In genomic region chr13:26861951-26862350, GRCh38 we compare ENCODE assay signal across 23 cellular contexts.
"Had no signal": no experiment of that assay in that cellular context is flagged by ENCODE, and none has a peak within 500 bp of the region (broad histone marks: within the 10 kb centered on the region; RNA-seq: fewer than 3 reads in every experiment).

No MANE protein-coding gene starts in this region.

- ATAC-seq: activated CD8-positive, alpha-beta memory T cell treated with anti-CD3 and anti-CD28 coated beads, Interleukin-2, amount 10 ng/mL, durations not matched to agents 7 days and 5 days; activated CD8-positive, alpha-beta T cell treated with anti-CD3 and anti-CD28 coated beads for 36 hours; left lobe of liver; lower lobe of right lung; right lobe of liver had no signal

- H3K36me3 ChIP-seq: cardiac muscle cell, lower lobe of right lung, right lobe of liver, tibial artery, WERI-Rb-1 had no signal

- H3K9ac ChIP-seq: parathyroid adenoma had no signal

- H3K4me3 ChIP-seq: cardiac muscle cell, lower lobe of right lung, right lobe of liver, skin epidermis, tibial artery had no signal

- H3K4me1 Mint-ChIP-seq: activated CD4-positive, alpha-beta T cell treated with anti-CD3 and anti-CD28 coated beads, Interleukin-2, amount 10 ng/mL, durations not matched to agents 7 days and 5 days; activated CD8-positive, alpha-beta memory T cell treated with anti-CD3 and anti-CD28 coated beads, Interleukin-2, amount 10 ng/mL, durations not matched to agents 7 days and 5 days; activated naive CD4-positive, alpha-beta T cell treated with anti-CD3 and anti-CD28 coated beads, Interleukin-2, amount 10 ng/mL, durations not matched to agents 7 days and 5 days; immature natural killer cell; naive B cell had no signal

- H3K4me1 ChIP-seq: lower lobe of right lung, parathyroid adenoma, right lobe of liver, tibial artery had no signal

- H3K36me3 Mint-ChIP-seq: activated CD8-positive, alpha-beta memory T cell treated with anti-CD3 and anti-CD28 coated beads, Interleukin-2, amount 10 ng/mL, durations not matched to agents 7 days and 5 days; activated naive CD4-positive, alpha-beta T cell treated with anti-CD3 and anti-CD28 coated beads, Interleukin-2, amount 10 ng/mL, durations not matched to agents 7 days and 5 days; immature natural killer cell; naive B cell had no signal

- H3K9me3 ChIP-seq: lower lobe of right lung, right lobe of liver, tibial artery had no signal

- H3K27ac Mint-ChIP-seq: activated CD4-positive, alpha-beta T cell treated with anti-CD3 and anti-CD28 coated beads, Interleukin-2, amount 10 ng/mL, durations not matched to agents 7 days and 5 days; activated CD8-positive, alpha-beta memory T cell treated with anti-CD3 and anti-CD28 coated beads, Interleukin-2, amount 10 ng/mL, durations not matched to agents 7 days and 5 days; activated CD8-positive, alpha-beta T cell treated with anti-CD3 and anti-CD28 coated beads for 36 hours; activated naive CD4-positive, alpha-beta T cell treated with anti-CD3 and anti-CD28 coated beads, Interleukin-2, amount 10 ng/mL, durations not matched to agents 7 days and 5 days; dendritic cell treated with granulocyte-macrophage colony-stimulating factor and Interleukin-4, amounts not matched to agents 40 ng/mL and 50 ng/mL, for 4 days; immature natural killer cell; naive B cell; stimulated activated naive CD8-positive, alpha-beta T cell treated with anti-CD3 and anti-CD28 coated beads, Interleukin-15, Interleukin-2, amounts not matched to agents 100 ng/mL and 50 ng/mL, for 24 hours had no signal

- H3K9me3 Mint-ChIP-seq: activated CD4-positive, alpha-beta T cell treated with anti-CD3 and anti-CD28 coated beads, Interleukin-2, amount 10 ng/mL, durations not matched to agents 7 days and 5 days; activated CD8-positive, alpha-beta T cell treated with anti-CD3 and anti-CD28 coated beads for 36 hours; activated naive CD4-positive, alpha-beta T cell treated with anti-CD3 and anti-CD28 coated beads, Interleukin-2, amount 10 ng/mL, durations not matched to agents 7 days and 5 days; dendritic cell treated with granulocyte-macrophage colony-stimulating factor and Interleukin-4, amounts not matched to agents 40 ng/mL and 50 ng/mL, for 4 days; immature natural killer cell; stimulated activated naive CD8-positive, alpha-beta T cell treated with anti-CD3 and anti-CD28 coated beads, Interleukin-15, Interleukin-2, amounts not matched to agents 100 ng/mL and 50 ng/mL, for 24 hours had no signal

- H3K27ac ChIP-seq: cardiac muscle cell, lower lobe of right lung, parathyroid adenoma, right lobe of liver, skin epidermis, tibial artery, WERI-Rb-1 had no signal

- H3K27me3 ChIP-seq: right lobe of liver had no signal

- DNase-seq: activated CD4-positive, alpha-beta T cell treated with anti-CD3 and anti-CD28 coated beads, Interleukin-2, amount 10 ng/mL, durations not matched to agents 7 days and 5 days; activated CD4-positive, CD25-positive, alpha-beta regulatory T cell treated with anti-CD3 and anti-CD28 coated beads, Interleukin-2, amount 50 U/mL, for 72 hours; activated CD8-positive, alpha-beta memory T cell treated with anti-CD3 and anti-CD28 coated beads, Interleukin-2, amount 10 ng/mL, durations not matched to agents 7 days and 5 days; activated CD8-positive, alpha-beta T cell treated with anti-CD3 and anti-CD28 coated beads for 36 hours; activated effector memory CD4-positive, alpha-beta T cell treated with anti-CD3 and anti-CD28 coated beads, Interleukin-2, amount 50 U/mL, for 16 hours; activated naive CD4-positive, alpha-beta T cell treated with anti-CD3 and anti-CD28 coated beads, Interleukin-2, amount 10 ng/mL, durations not matched to agents 7 days and 5 days; activated T-cell treated with anti-CD3 and anti-CD28 coated beads for 4 hours; effector CD4-positive, alpha-beta T cell; foreskin fibroblast; immature natural killer cell; lower lobe of right lung; naive B cell; nucleus accumbens; right lobe of liver; stimulated activated CD4-positive, alpha-beta T cell treated with anti-CD3 and anti-CD28 coated beads, Interleukin-1b, Interleukin-23, amount 100 ng/mL, for 48 hours; tibial artery; WERI-Rb-1 had no signal

- H3K4me3 Mint-ChIP-seq: activated CD4-positive, alpha-beta T cell treated with anti-CD3 and anti-CD28 coated beads, Interleukin-2, amount 10 ng/mL, durations not matched to agents 7 days and 5 days; activated CD8-positive, alpha-beta memory T cell treated with anti-CD3 and anti-CD28 coated beads, Interleukin-2, amount 10 ng/mL, durations not matched to agents 7 days and 5 days; activated CD8-positive, alpha-beta T cell treated with anti-CD3 and anti-CD28 coated beads for 36 hours; activated naive CD4-positive, alpha-beta T cell treated with anti-CD3 and anti-CD28 coated beads, Interleukin-2, amount 10 ng/mL, durations not matched to agents 7 days and 5 days; dendritic cell treated with granulocyte-macrophage colony-stimulating factor and Interleukin-4, amounts not matched to agents 40 ng/mL and 50 ng/mL, for 4 days; immature natural killer cell; naive B cell; stimulated activated naive CD8-positive, alpha-beta T cell treated with anti-CD3 and anti-CD28 coated beads, Interleukin-15, Interleukin-2, amounts not matched to agents 100 ng/mL and 50 ng/mL, for 24 hours had no signal
